Comparison of ENCODE assay signal across 1 cellular context in genomic region chr15:48358229-48358641, GRCh38.
TF ChIP-seq lines count a peak whose summit lies in the region.

No MANE protein-coding gene starts in this region.

TF ChIP-seq in HEK293, 187 proteins besides CTCF, POLR2A, EP300 and RAD21 (continued from another document):
- TF ChIP-seq, protein P1, sequence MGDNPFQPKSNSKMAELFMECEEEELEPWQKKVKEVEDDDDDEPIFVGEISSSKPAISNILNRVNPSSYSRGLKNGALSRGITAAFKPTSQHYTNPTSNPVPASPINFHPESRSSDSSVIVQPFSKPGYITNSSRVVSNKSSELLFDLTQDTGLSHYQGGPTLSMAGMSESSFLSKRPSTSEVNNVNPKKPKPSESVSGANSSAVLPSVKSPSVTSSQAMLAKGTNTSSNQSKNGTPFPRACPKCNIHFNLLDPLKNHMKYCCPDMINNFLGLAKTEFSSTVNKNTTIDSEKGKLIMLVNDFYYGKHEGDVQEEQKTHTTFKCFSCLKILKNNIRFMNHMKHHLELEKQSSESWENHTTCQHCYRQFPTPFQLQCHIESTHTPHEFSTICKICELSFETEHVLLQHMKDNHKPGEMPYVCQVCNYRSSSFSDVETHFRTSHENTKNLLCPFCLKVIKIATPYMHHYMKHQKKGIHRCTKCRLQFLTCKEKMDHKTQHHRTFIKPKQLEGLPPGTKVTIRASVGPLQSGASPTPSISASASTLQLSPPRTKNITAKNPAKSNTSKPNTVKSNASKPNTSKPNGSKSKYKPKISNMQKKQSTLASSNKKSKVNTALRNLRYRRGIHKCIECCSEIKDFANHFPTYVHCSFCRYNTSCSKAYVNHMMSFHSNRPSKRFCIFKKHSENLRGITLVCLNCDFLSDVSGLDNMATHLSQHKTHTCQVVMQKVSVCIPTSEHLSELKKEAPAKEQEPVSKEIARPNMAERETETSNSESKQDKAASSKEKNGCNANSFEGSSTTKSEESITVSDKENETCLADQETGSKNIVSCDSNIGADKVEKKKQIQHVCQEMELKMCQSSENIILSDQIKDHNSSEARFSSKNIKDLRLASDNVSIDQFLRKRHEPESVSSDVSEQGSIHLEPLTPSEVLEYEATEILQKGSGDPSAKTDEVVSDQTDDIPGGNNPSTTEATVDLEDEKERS (tag by site-specific recombination; IDR thresholded peaks at IDR 0.05): no peak
- TF ChIP-seq ZNF211 (tag by site-specific recombination; IDR thresholded peaks at IDR 0.05; ENCODE audit: low read depth) (no peak), GLIS2 (tag by site-specific recombination; IDR thresholded peaks at IDR 0.05) (no peak), ZNF362 (tag by site-specific recombination; IDR thresholded peaks at IDR 0.05) (peak; percentile 81), ZNF660 (tag by site-specific recombination; IDR thresholded peaks at IDR 0.05) (peak; percentile 44; the same call in 1 of the 2 replicates), PRDM1 (tag by site-specific recombination; IDR thresholded peaks at IDR 0.05) (no peak), ZNF292 (tag by site-specific recombination; IDR thresholded peaks at IDR 0.05; ENCODE audit: borderline replicate concordance, low read depth) (no peak), ZNF596 (tag by site-specific recombination; IDR thresholded peaks at IDR 0.05) (no peak), ZBTB10 (tag by site-specific recombination; IDR thresholded peaks at IDR 0.05) (no peak), ZNF561 (tag by site-specific recombination; IDR thresholded peaks at IDR 0.05; ENCODE audit: borderline replicate concordance) (no peak), REST (tag by site-specific recombination; IDR thresholded peaks at IDR 0.05) (no peak), SP3 (tag by site-specific recombination; IDR thresholded peaks at IDR 0.05) (no peak)
